ENCODE assay signal across 9 cellular contexts in the genomic region with DNA sequence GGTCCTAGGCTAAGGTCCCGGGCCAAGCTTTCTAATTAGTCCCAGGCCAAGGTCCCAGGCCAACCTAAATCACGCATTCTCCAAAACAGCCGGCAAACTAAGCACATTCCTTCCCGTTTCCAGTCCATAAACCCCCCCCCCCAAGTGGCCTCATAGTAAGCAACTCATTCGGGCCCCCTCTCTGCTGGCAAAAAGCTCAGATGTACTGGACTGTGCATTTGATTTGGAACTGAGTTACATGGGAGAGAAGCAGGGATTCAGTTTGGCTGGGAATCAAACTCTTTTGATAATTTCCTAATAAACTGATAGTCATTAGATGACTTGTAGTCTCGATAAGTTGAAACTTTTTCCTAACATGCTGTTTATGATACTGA. TPM values are rescaled to one million over a fixed set of nuclear protein-coding genes. Genes with fewer than 3 reads are reported as not detected.
DNase-seq lines count a peak whose midpoint lies in the region; ATAC-seq and TF ChIP-seq lines count a peak whose summit lies in the region.
"Not testable (repeated sequence)": the region's sequence is repeated elsewhere in the genome, so short reads cannot be mapped to it uniquely, and the experiment has no call there.
"Had no signal": no experiment of that assay in that cellular context is flagged by ENCODE, and none has a peak within 500 bp of the region (broad histone marks: within the 10 kb centered on the region; RNA-seq: fewer than 3 reads in every experiment).

No MANE protein-coding gene starts in this region.

- H3K14ac ChIP-seq in trophoblast cell (ENCODE audit: low read length): not testable (repeated sequence)

- H3K36me3 ChIP-seq in CD8-positive, alpha-beta memory T cell (ENCODE audit: insufficient read depth, low read length); trophoblast cell (ENCODE audit: control insufficient read depth in 1 of 2, insufficient read depth in 2 of 2, low read length in 2 of 2): not testable (repeated sequence)

- H4K12ac ChIP-seq in trophoblast cell (ENCODE audit: low read depth, low read length): not testable (repeated sequence)

- not testable (repeated sequence) for H2AFZ ChIP-seq in trophoblast cell (ENCODE audit: insufficient read depth, low read length, poor library complexity)

- H3K9me3 ChIP-seq in CD8-positive, alpha-beta memory T cell (ENCODE audit: low read length); trophoblast cell (ENCODE audit: insufficient read depth, low read depth, low read length): not testable (repeated sequence)

- CTCF ChIA-PET in CD8-positive, alpha-beta memory T cell (lab: Charles Lee): interaction anchor here (1.0 kb wide), 1 partner anchor 136 kb away, joined by 3 read pairs; the partner anchor contains the start of gene DUSP12

- H3K4me3 Mint-ChIP-seq in CD8-positive, alpha-beta memory T cell: peak overlapping the region; percentile 88 to 95 (median 92)
- peak overlapping the region; percentile 86 for H3K4me3 Mint-ChIP-seq in T-helper 1 cell treated with Interleukin-12 subunit alpha and Interleukin-12 subunit beta and Interleukin-4 antibody, amounts not matched to agents 30 μg/mL and 1 μg/mL, for 36 hours
- peak overlapping the region; percentile 81 for H3K4me3 Mint-ChIP-seq in activated naive CD8-positive, alpha-beta T cell treated with anti-CD3 and anti-CD28 coated beads, Interleukin-2, amount 10 ng/mL, durations not matched to agents 7 days and 5 days
- H3K4me3 Mint-ChIP-seq in endothelial cell (ENCODE audit: unreplicated experiment) (peak overlapping the region; percentile 87), immature natural killer cell (peak overlapping the region; percentile 92 to 97 (median 94)), type B pancreatic cell (peak overlapping the region; percentile 91)

- H2AK5ac ChIP-seq in trophoblast cell (ENCODE audit: low read length): not testable (repeated sequence)

- H3K79me1 ChIP-seq in trophoblast cell (ENCODE audit: low read length): not testable (repeated sequence)

- not testable (repeated sequence) for H2BK120ac ChIP-seq in trophoblast cell (ENCODE audit: insufficient read depth, low read length, poor library complexity)

- not testable (repeated sequence) for H4K91ac ChIP-seq in trophoblast cell (ENCODE audit: low read depth, low read length)

- H3K27me3 Mint-ChIP-seq in CD8-positive, alpha-beta memory T cell; activated naive CD8-positive, alpha-beta T cell treated with anti-CD3 and anti-CD28 coated beads, Interleukin-2, amount 10 ng/mL, durations not matched to agents 7 days and 5 days; endothelial cell (ENCODE audit: unreplicated experiment): not testable (repeated sequence)
- peaks cover 20% of the 10 kb centered on the region for H3K27me3 Mint-ChIP-seq in T-helper 1 cell treated with Interleukin-12 subunit alpha and Interleukin-12 subunit beta and Interleukin-4 antibody, amounts not matched to agents 30 μg/mL and 1 μg/mL, for 36 hours (ENCODE audit: low read depth)
- H3K27me3 Mint-ChIP-seq in immature natural killer cell (ENCODE audit: low read depth in 3 of 3) (peaks cover 14 to 17% (median 16%) of the 10 kb centered on the region in 3 donors), type B pancreatic cell (peaks cover 26% of the 10 kb centered on the region)

- not testable (repeated sequence) for DNase-seq in CD8-positive, alpha-beta memory T cell; Jurkat, Clone E6-1 (ENCODE audit: low read depth, low spot score); activated naive CD8-positive, alpha-beta T cell treated with anti-CD3 and anti-CD28 coated beads, Interleukin-2, amount 10 ng/mL, durations not matched to agents 7 days and 5 days; endothelial cell (ENCODE audit: low spot score); immature natural killer cell; trophoblast cell; type B pancreatic cell (ENCODE audit: extremely low spot score, unreplicated experiment)

- H3K79me2 ChIP-seq in trophoblast cell (ENCODE audit: control insufficient read depth, insufficient read depth, low read length, poor library complexity): not testable (repeated sequence)

- H3K36me3 Mint-ChIP-seq in CD8-positive, alpha-beta memory T cell; T-helper 1 cell treated with Interleukin-12 subunit alpha and Interleukin-12 subunit beta and Interleukin-4 antibody, amounts not matched to agents 30 μg/mL and 1 μg/mL, for 36 hours (ENCODE audit: low read depth); activated naive CD8-positive, alpha-beta T cell treated with anti-CD3 and anti-CD28 coated beads, Interleukin-2, amount 10 ng/mL, durations not matched to agents 7 days and 5 days; endothelial cell (ENCODE audit: low read depth, unreplicated experiment); immature natural killer cell; type B pancreatic cell: not testable (repeated sequence)

- not testable (repeated sequence) for H3K27me3 ChIP-seq in CD8-positive, alpha-beta memory T cell (ENCODE audit: insufficient read depth, low read length, poor library complexity, severe bottlenecking); trophoblast cell (ENCODE audit: insufficient read depth, low read length)

- TF ChIP-seq CTCF in endothelial cell (IDR thresholded peaks at IDR 0.05; ENCODE audit: unreplicated experiment); type B pancreatic cell (conservative IDR thresholded peaks at IDR 0.05): not testable (repeated sequence)

- WGBS in trophoblast cell (ENCODE audit: extremely low coverage, insufficient coverage, insufficient read length): no CpG with 5 or more reads among the region's 6 CpGs

- not testable (repeated sequence) for H3K4me1 ChIP-seq in CD8-positive, alpha-beta memory T cell (ENCODE audit: insufficient read depth, low read length); trophoblast cell (ENCODE audit: control insufficient read depth in 1 of 2, insufficient read depth in 2 of 2, low read length in 2 of 2)

- not testable (repeated sequence) for H3K23ac ChIP-seq in trophoblast cell (ENCODE audit: low read length)

- ATAC-seq in activated naive CD8-positive, alpha-beta T cell treated with anti-CD3 and anti-CD28 coated beads, Interleukin-2, amount 10 ng/mL, durations not matched to agents 7 days and 5 days (ENCODE audit: low read depth): not testable (repeated sequence)

- peak overlapping the region; percentile 53 for H3K4me2 ChIP-seq in trophoblast cell (ENCODE audit: low read length)

- peaks cover 18 to 20% (median 20%) of the 10 kb centered on the region in 3 donors for H3K4me1 Mint-ChIP-seq in CD8-positive, alpha-beta memory T cell
- H3K4me1 Mint-ChIP-seq in T-helper 1 cell treated with Interleukin-12 subunit alpha and Interleukin-12 subunit beta and Interleukin-4 antibody, amounts not matched to agents 30 μg/mL and 1 μg/mL, for 36 hours (ENCODE audit: low read depth): peaks cover 24% of the 10 kb centered on the region
- peaks cover 14% of the 10 kb centered on the region for H3K4me1 Mint-ChIP-seq in activated naive CD8-positive, alpha-beta T cell treated with anti-CD3 and anti-CD28 coated beads, Interleukin-2, amount 10 ng/mL, durations not matched to agents 7 days and 5 days
- not testable (repeated sequence) for H3K4me1 Mint-ChIP-seq in endothelial cell (ENCODE audit: unreplicated experiment); type B pancreatic cell (ENCODE audit: unreplicated experiment)
- H3K4me1 Mint-ChIP-seq in immature natural killer cell: peaks cover 25 to 34% of the 10 kb centered on the region in 2 donors

- not testable (repeated sequence) for H3K4ac ChIP-seq in trophoblast cell (ENCODE audit: low read depth, low read length)

- not testable (repeated sequence) for H3K18ac ChIP-seq in trophoblast cell (ENCODE audit: low read length)

- peak overlapping the region; percentile 79 for H3K27ac ChIP-seq in CD8-positive, alpha-beta memory T cell (ENCODE audit: low read depth, low read length)
- H3K27ac ChIP-seq in trophoblast cell (ENCODE audit: low read depth, low read length): not testable (repeated sequence)

- not testable (repeated sequence) for H3K4me3 ChIP-seq in CD8-positive, alpha-beta memory T cell (ENCODE audit: low read length); trophoblast cell (ENCODE audit: low read depth, low read length)
- H3K4me3 ChIP-seq in Jurkat, Clone E6-1 (ENCODE audit: low read length): peak overlapping the region; percentile 62; the same call in 1 of the 2 replicates

- peak overlapping the region; percentile 84 to 98 (median 94) for H3K27ac Mint-ChIP-seq in CD8-positive, alpha-beta memory T cell
- H3K27ac Mint-ChIP-seq in T-helper 1 cell treated with Interleukin-12 subunit alpha and Interleukin-12 subunit beta and Interleukin-4 antibody, amounts not matched to agents 30 μg/mL and 1 μg/mL, for 36 hours: peak overlapping the region; percentile 92
- peak overlapping the region; percentile 88 for H3K27ac Mint-ChIP-seq in activated naive CD8-positive, alpha-beta T cell treated with anti-CD3 and anti-CD28 coated beads, Interleukin-2, amount 10 ng/mL, durations not matched to agents 7 days and 5 days
- peak overlapping the region; percentile 93 for H3K27ac Mint-ChIP-seq in endothelial cell (ENCODE audit: unreplicated experiment)
- H3K27ac Mint-ChIP-seq in immature natural killer cell: peak overlapping the region; percentile 86 to 99 (median 98)
- H3K27ac Mint-ChIP-seq in type B pancreatic cell: peak overlapping the region; percentile 95

- H2BK12ac ChIP-seq in trophoblast cell (ENCODE audit: low read length): not testable (repeated sequence)

- POLR2A ChIA-PET in CD8-positive, alpha-beta memory T cell (lab: Charles Lee); activated naive CD8-positive, alpha-beta T cell treated with anti-CD3 and anti-CD28 coated beads, Interleukin-2, amount 10 ng/mL, durations not matched to agents 7 days and 5 days (lab: Charles Lee): not testable (repeated sequence)

- H3K9me3 Mint-ChIP-seq in CD8-positive, alpha-beta memory T cell; T-helper 1 cell treated with Interleukin-12 subunit alpha and Interleukin-12 subunit beta and Interleukin-4 antibody, amounts not matched to agents 30 μg/mL and 1 μg/mL, for 36 hours; activated naive CD8-positive, alpha-beta T cell treated with anti-CD3 and anti-CD28 coated beads, Interleukin-2, amount 10 ng/mL, durations not matched to agents 7 days and 5 days; endothelial cell (ENCODE audit: unreplicated experiment); immature natural killer cell; type B pancreatic cell: not testable (repeated sequence)

- not testable (repeated sequence) for H3K9ac ChIP-seq in trophoblast cell (ENCODE audit: low read length)

- not testable (repeated sequence) for H4K8ac ChIP-seq in trophoblast cell (ENCODE audit: low read depth, low read length)

- H2BK5ac ChIP-seq in trophoblast cell (ENCODE audit: low read depth, low read length, poor library complexity): not testable (repeated sequence)

RNA-seq across cellular contexts. Expression of gene FCGR3B, which starts 17.8 kb away (rescaled TPM):
- not detected for total RNA-seq in CD8-positive, alpha-beta memory T cell
- polyA plus RNA-seq in CD8-positive, alpha-beta memory T cell: 0.46 TPM
- not detected for polyA plus RNA-seq in Jurkat, Clone E6-1 (2012; ENCODE audit: insufficient read depth, insufficient read length)
- total RNA-seq in activated naive CD8-positive, alpha-beta T cell treated with anti-CD3 and anti-CD28 coated beads, Interleukin-2, amount 10 ng/mL, durations not matched to agents 7 days and 5 days: not detected
- not detected for total RNA-seq in endothelial cell (ENCODE audit: unreplicated experiment)
- 10 to 100 TPM in 1 of 3 donors, 1 to 10 TPM in 2; 6.3 to 14.9 (median 8.8) TPM for polyA plus RNA-seq in immature natural killer cell
- not detected in 2 replicates for polyA plus RNA-seq in trophoblast cell (2013)
- not detected in 2 replicates for total RNA-seq in type B pancreatic cell (ENCODE audit: low replicate concordance)
- total RNA-seq: HT-29 had no signal

RNA-seq across cellular contexts. Expression of gene FCGR2B, which starts 49.8 kb away (rescaled TPM):
- under 1 TPM; 0.07 to 0.33 TPM for total RNA-seq in CD8-positive, alpha-beta memory T cell
- 0.38 TPM for polyA plus RNA-seq in CD8-positive, alpha-beta memory T cell
- polyA plus RNA-seq in Jurkat, Clone E6-1 (2012; ENCODE audit: insufficient read depth, insufficient read length): not detected
- total RNA-seq in activated naive CD8-positive, alpha-beta T cell treated with anti-CD3 and anti-CD28 coated beads, Interleukin-2, amount 10 ng/mL, durations not matched to agents 7 days and 5 days: under 1 TPM; 0.23 to 0.33 TPM
- total RNA-seq in endothelial cell (ENCODE audit: unreplicated experiment) (not detected), type B pancreatic cell (ENCODE audit: low replicate concordance) (0.19 and 0.33 TPM in 2 replicates)
- polyA plus RNA-seq in immature natural killer cell: 10 to 100 TPM in 1 of 3 donors, 1 to 10 TPM in 2; 1.9 to 21.0 (median 8.6) TPM
- not detected in 2 replicates for polyA plus RNA-seq in trophoblast cell (2013)
- total RNA-seq: HT-29 had no signal
